Comparison of ENCODE assay signal across 7 cellular contexts in the genomic region with DNA sequence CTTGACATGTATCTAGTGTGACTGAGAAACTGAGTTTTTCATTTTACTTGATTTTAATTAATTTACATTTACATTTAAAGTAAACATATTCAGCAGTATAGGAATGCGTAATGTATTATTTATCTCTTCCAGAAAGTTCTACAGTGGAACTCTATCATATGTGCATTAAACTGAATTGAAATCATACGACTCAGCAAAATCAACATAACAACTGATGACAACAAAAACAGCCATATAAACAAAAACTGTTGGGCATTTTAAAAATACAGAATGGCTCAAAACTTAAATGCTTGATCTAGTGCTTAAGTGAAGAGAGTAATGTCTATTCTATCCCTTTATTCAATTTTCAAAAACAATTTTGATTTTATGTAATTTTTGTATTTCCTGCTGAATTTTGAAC.
"Had no signal": no experiment of that assay in that cellular context is flagged by ENCODE, and none has a peak within 500 bp of the region (broad histone marks: within the 10 kb centered on the region; RNA-seq: fewer than 3 reads in every experiment).

No MANE protein-coding gene starts in this region.

- H3K4me2 ChIP-seq: KMS-11 had no signal

- FAIRE-seq: HTR-8/SVneo had no signal

- H3K9ac ChIP-seq: KMS-11 had no signal

- DNase-seq: GOT3, H9, HCEC 1CT, Kasumi-1, KBM-7 had no signal

- H3K4me3 Mint-ChIP-seq: H9 had no signal

- H3K27ac ChIP-seq: KMS-11 had no signal

- H3K27ac Mint-ChIP-seq: H9 had no signal

- H3K4me1 Mint-ChIP-seq: H9 had no signal
